In genomic region chrX:15939737-15940136, GRCh38 we compare ENCODE assay signal across 18 cellular contexts.
DNase-seq lines count a peak whose midpoint lies in the region; ATAC-seq and TF ChIP-seq lines count a peak whose summit lies in the region.
"Had no signal": no experiment of that assay in that cellular context is flagged by ENCODE, and none has a peak within 500 bp of the region (broad histone marks: within the 10 kb centered on the region; RNA-seq: fewer than 3 reads in every experiment).

No MANE protein-coding gene starts in this region.

- H3K4me3 ChIP-seq in neutrophil (ENCODE audit: low read depth in 1 of 2, low read length in 1 of 2): no peak overlapping the region
- H3K4me3 ChIP-seq: coronary artery, heart right ventricle, suprapubic skin had no signal

- H3K27me3 ChIP-seq in neutrophil: no peaks in the 10 kb centered on the region
- H3K27me3 ChIP-seq: suprapubic skin had no signal

- peak overlapping the region; percentile 63 for H3K27ac ChIP-seq in neutrophil
- H3K27ac ChIP-seq: coronary artery, heart right ventricle, suprapubic skin had no signal

- TF ChIP-seq CTCF in neutrophil (IDR thresholded peaks at IDR 0.05): no peak

- peak; percentile 69 for ATAC-seq in GM18502 (IDR thresholded peaks at IDR 0.05; ENCODE audit: poor library complexity, unreplicated experiment)
- ATAC-seq in GM21619 (IDR thresholded peaks at IDR 0.05; ENCODE audit: unreplicated experiment): peak; percentile 57
- ATAC-seq: activated CD4-positive, CD25-positive, alpha-beta regulatory T cell treated with anti-CD3 and anti-CD28 coated beads, Interleukin-2, amount 50 U/mL, for 24 hours; activated CD8-positive, alpha-beta T cell treated with anti-CD3 and anti-CD28 coated beads, Interleukin-2, amount 10 ng/mL, durations not matched to agents 7 days and 5 days; heart right ventricle; HepG2; Panc1 had no signal

- DNase-seq in NAMALWA (ENCODE audit: low spot score) (peak; percentile 10), SHP77 (lab: John Stamatoyannopoulos, UW) (no peak)
- no peak for DNase-seq in activated naive CD4-positive, alpha-beta T cell treated with Interleukin-2 at 50 U/mL for 16 hours
- no peak for DNase-seq in effector CD4-positive, alpha-beta T cell
- DNase-seq: activated CD8-positive, alpha-beta T cell treated with anti-CD3 and anti-CD28 coated beads, Interleukin-2, amount 10 ng/mL, durations not matched to agents 7 days and 5 days; DMS79; heart right ventricle; NCI-H1694; NCI-H774; T1000 had no signal

- no peaks in the 10 kb centered on the region for H3K9me3 ChIP-seq in neutrophil
- H3K9me3 ChIP-seq: heart right ventricle, suprapubic skin had no signal

- H3K36me3 ChIP-seq in neutrophil: no peaks in the 10 kb centered on the region
- H3K36me3 ChIP-seq: heart right ventricle, suprapubic skin had no signal

- peaks cover 3 to 5% of the 10 kb centered on the region in 2 experiments for H3K4me1 ChIP-seq in neutrophil (ENCODE audit: control insufficient read depth in 1 of 2, insufficient read depth in 1 of 2, low read depth in 1 of 2, low read length in 1 of 2)
- H3K4me1 ChIP-seq: heart right ventricle, suprapubic skin had no signal
